In the genomic region with DNA sequence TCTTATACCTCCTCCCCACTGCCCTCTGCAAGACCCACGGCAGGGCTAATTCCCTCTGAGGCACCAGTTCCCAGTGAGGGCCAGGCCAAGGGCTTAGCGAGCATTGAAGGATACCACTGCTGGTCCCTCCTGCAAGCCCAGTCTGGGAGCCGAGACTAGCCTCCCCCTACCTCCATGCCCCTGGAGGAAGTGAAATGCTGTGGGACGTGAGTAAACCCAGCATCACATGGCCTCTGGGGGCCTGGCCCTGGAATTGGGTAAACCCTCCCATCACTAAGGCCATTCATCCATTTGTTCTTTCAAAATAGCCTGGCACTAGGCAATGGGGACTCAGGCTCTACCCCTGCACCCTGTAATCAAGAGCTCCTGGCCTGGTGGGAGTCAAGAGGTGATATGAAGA, we compare ENCODE assay signal across 15 cellular contexts.
DNase-seq lines count a peak whose midpoint lies in the region; ATAC-seq and TF ChIP-seq lines count a peak whose summit lies in the region.
"Had no signal": no experiment of that assay in that cellular context is flagged by ENCODE, and none has a peak within 500 bp of the region (broad histone marks: within the 10 kb centered on the region; RNA-seq: fewer than 3 reads in every experiment).

No MANE protein-coding gene starts in this region.

- no peak for ATAC-seq in stimulated activated effector memory CD8-positive, alpha-beta T cell treated with anti-CD3 and anti-CD28 coated beads, Interleukin-12 subunit alpha, Interleukin-12 subunit beta, amount 100 ng/mL, for 72 hours
- ATAC-seq in GM21737 (IDR thresholded peaks at IDR 0.05; ENCODE audit: unreplicated experiment), result no peak
- ATAC-seq in HG03196 (IDR thresholded peaks at IDR 0.05; ENCODE audit: unreplicated experiment), result no peak

- no peak overlapping the region for H3K4me3 ChIP-seq in fibroblast of mammary gland (ENCODE audit: control insufficient read depth, low read depth, low read length)
- H3K4me3 ChIP-seq: prostate gland had no signal

- H3K36me3 Mint-ChIP-seq in activated naive CD4-positive, alpha-beta T cell treated with anti-CD3 and anti-CD28 coated beads, Interleukin-2, amount 50 U/mL, for 24 hours, result peaks cover 12% of the 10 kb centered on the region
- H3K36me3 Mint-ChIP-seq in activated naive CD4-positive, alpha-beta T cell treated with anti-CD3 and anti-CD28 coated beads, Interleukin-2, amount 10 ng/mL, durations not matched to agents 7 days and 5 days, result peaks cover 25% of the 10 kb centered on the region
- peaks cover 12% of the 10 kb centered on the region for H3K36me3 Mint-ChIP-seq in stimulated activated effector memory CD8-positive, alpha-beta T cell treated with anti-CD3 and anti-CD28 coated beads, Interleukin-12 subunit alpha, Interleukin-12 subunit beta, amount 100 ng/mL, for 72 hours

- TF ChIP-seq CTCF in fibroblast of mammary gland (conservative IDR thresholded peaks at IDR 0.05; ENCODE audit: control insufficient read depth, insufficient read depth, low read depth, low read length), result no peak

- H3K4me1 Mint-ChIP-seq in activated naive CD4-positive, alpha-beta T cell treated with anti-CD3 and anti-CD28 coated beads, Interleukin-2, amount 50 U/mL, for 24 hours, result peaks cover 48% of the 10 kb centered on the region
- peaks cover 26% of the 10 kb centered on the region for H3K4me1 Mint-ChIP-seq in activated naive CD4-positive, alpha-beta T cell treated with anti-CD3 and anti-CD28 coated beads, Interleukin-2, amount 10 ng/mL, durations not matched to agents 7 days and 5 days
- peaks cover 44% of the 10 kb centered on the region for H3K4me1 Mint-ChIP-seq in stimulated activated effector memory CD8-positive, alpha-beta T cell treated with anti-CD3 and anti-CD28 coated beads, Interleukin-12 subunit alpha, Interleukin-12 subunit beta, amount 100 ng/mL, for 72 hours

- CTCF ChIA-PET in activated naive CD4-positive, alpha-beta T cell treated with anti-CD3 and anti-CD28 coated beads, Interleukin-2, amount 10 ng/mL, durations not matched to agents 7 days and 5 days (lab: Charles Lee), result interaction anchor here (0.6 to 7.1 kb wide), 7 partner anchors 9 to 246 kb away, joined by 3 to 102 read pairs (median 4); partner anchors contain the start of gene STARD10

- H3K9me3 Mint-ChIP-seq in activated naive CD4-positive, alpha-beta T cell treated with anti-CD3 and anti-CD28 coated beads, Interleukin-2, amount 50 U/mL, for 24 hours, result no peaks in the 10 kb centered on the region
- peaks cover 4% of the 10 kb centered on the region for H3K9me3 Mint-ChIP-seq in activated naive CD4-positive, alpha-beta T cell treated with anti-CD3 and anti-CD28 coated beads, Interleukin-2, amount 10 ng/mL, durations not matched to agents 7 days and 5 days
- no peaks in the 10 kb centered on the region for H3K9me3 Mint-ChIP-seq in stimulated activated effector memory CD8-positive, alpha-beta T cell treated with anti-CD3 and anti-CD28 coated beads, Interleukin-12 subunit alpha, Interleukin-12 subunit beta, amount 100 ng/mL, for 72 hours

- H3K27me3 Mint-ChIP-seq in activated naive CD4-positive, alpha-beta T cell treated with anti-CD3 and anti-CD28 coated beads, Interleukin-2, amount 50 U/mL, for 24 hours, result no peaks in the 10 kb centered on the region
- peaks cover 4% of the 10 kb centered on the region for H3K27me3 Mint-ChIP-seq in activated naive CD4-positive, alpha-beta T cell treated with anti-CD3 and anti-CD28 coated beads, Interleukin-2, amount 10 ng/mL, durations not matched to agents 7 days and 5 days

- peak overlapping the region; percentile 69 for H3K27ac Mint-ChIP-seq in activated naive CD4-positive, alpha-beta T cell treated with anti-CD3 and anti-CD28 coated beads, Interleukin-2, amount 50 U/mL, for 24 hours
- no peak overlapping the region for H3K27ac Mint-ChIP-seq in activated naive CD4-positive, alpha-beta T cell treated with anti-CD3 and anti-CD28 coated beads, Interleukin-2, amount 10 ng/mL, durations not matched to agents 7 days and 5 days
- H3K27ac Mint-ChIP-seq in stimulated activated effector memory CD8-positive, alpha-beta T cell treated with anti-CD3 and anti-CD28 coated beads, Interleukin-12 subunit alpha, Interleukin-12 subunit beta, amount 100 ng/mL, for 72 hours, result peak overlapping the region; percentile 82
- H3K27ac Mint-ChIP-seq: activated T-helper 1 cell treated with anti-CD3 and anti-CD28 coated beads, Interleukin-12 subunit alpha, Interleukin-12 subunit beta, Interleukin-2, Interleukin-4 antibody, amounts not matched to agents 30 ng/mL and 10 ng/mL and 1 ng/mL, durations not matched to agents 14 hours and 24 hours and 36 hours had no signal

- H3K4me3 Mint-ChIP-seq in activated naive CD4-positive, alpha-beta T cell treated with anti-CD3 and anti-CD28 coated beads, Interleukin-2, amount 50 U/mL, for 24 hours, result no peak overlapping the region
- no peak overlapping the region for H3K4me3 Mint-ChIP-seq in activated naive CD4-positive, alpha-beta T cell treated with anti-CD3 and anti-CD28 coated beads, Interleukin-2, amount 10 ng/mL, durations not matched to agents 7 days and 5 days
- H3K4me3 Mint-ChIP-seq in stimulated activated effector memory CD8-positive, alpha-beta T cell treated with anti-CD3 and anti-CD28 coated beads, Interleukin-12 subunit alpha, Interleukin-12 subunit beta, amount 100 ng/mL, for 72 hours, result no peak overlapping the region
- H3K4me3 Mint-ChIP-seq: activated T-helper 1 cell treated with anti-CD3 and anti-CD28 coated beads, Interleukin-12 subunit alpha, Interleukin-12 subunit beta, Interleukin-2, Interleukin-4 antibody, amounts not matched to agents 30 ng/mL and 10 ng/mL and 1 ng/mL, durations not matched to agents 14 hours and 24 hours and 36 hours had no signal

- DNase-seq in activated naive CD4-positive, alpha-beta T cell treated with anti-CD3 and anti-CD28 coated beads, Interleukin-2, amount 10 ng/mL, durations not matched to agents 7 days and 5 days, result no peak
- peak; percentile 65 for DNase-seq in MV-4-11 (lab: John Stamatoyannopoulos, UW)
- peak; percentile 35 for DNase-seq in fibroblast of mammary gland (ENCODE audit: low read depth)
- no peak for DNase-seq in stimulated activated effector memory CD8-positive, alpha-beta T cell treated with anti-CD3 and anti-CD28 coated beads, Interleukin-12 subunit alpha, Interleukin-12 subunit beta, amount 100 ng/mL, for 72 hours (ENCODE audit: low spot score in 2 of 2)
- no peak for DNase-seq in D341Med (ENCODE audit: low spot score)
- DNase-seq: activated CD4-positive, alpha-beta T cell treated with anti-CD3 and anti-CD28 coated beads for 1 hour; DMS53; NCI-H1417; NCI-H446 treated with DMSO at 0.1 percent for 48 hours; SW 1271 had no signal

Comparison
In these comparisons a context has a peak if more than half of its experiments do, and no peak if none do; other contexts are left out.
1. DNase-seq: peak in MV-4-11 (single experiment) and fibroblast of mammary gland (single experiment); none in activated naive CD4-positive, alpha-beta T cell treated with anti-CD3 and anti-CD28 coated beads, Interleukin-2, amount 10 ng/mL, durations not matched to agents 7 days and 5 days (single experiment), stimulated activated effector memory CD8-positive, alpha-beta T cell treated with anti-CD3 and anti-CD28 coated beads, Interleukin-12 subunit alpha, Interleukin-12 subunit beta, amount 100 ng/mL, for 72 hours (0 of 2) and D341Med (single experiment).